ENCODE assay signal across 33 cellular contexts in the genomic region with DNA sequence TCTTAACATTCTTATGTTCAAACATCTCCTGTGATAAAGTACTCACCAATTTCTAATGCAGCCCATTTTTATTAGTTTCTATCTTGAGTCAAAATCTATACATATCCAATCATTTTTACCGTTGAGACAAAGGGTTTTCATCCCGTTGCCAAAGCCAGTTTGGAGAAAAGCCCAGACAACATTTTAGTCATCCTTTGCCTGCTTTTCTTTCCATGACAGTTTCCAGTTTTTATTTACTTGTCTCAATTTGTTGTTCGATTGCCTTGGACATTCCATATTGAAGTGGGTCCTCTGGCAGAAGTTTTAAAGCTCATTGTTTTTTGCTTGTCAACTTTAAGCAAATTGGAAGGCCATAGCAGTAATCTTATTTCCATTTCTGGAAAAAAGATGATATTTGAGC.
"Had no signal": no experiment of that assay in that cellular context is flagged by ENCODE, and none has a peak within 500 bp of the region (broad histone marks: within the 10 kb centered on the region; RNA-seq: fewer than 3 reads in every experiment).

No MANE protein-coding gene starts in this region.

- DNase-seq: activated CD4-positive, alpha-beta memory T cell treated with anti-CD3 and anti-CD28 coated beads for 36 hours; activated CD4-positive, alpha-beta T cell treated with anti-CD3 and anti-CD28 coated beads for 36 hours; activated CD4-positive, alpha-beta T cell treated with anti-CD3 and anti-CD28 coated beads, Interleukin-2, amount 10 ng/mL, durations not matched to agents 24 days and 14 days; activated CD4-positive, CD25-positive, alpha-beta regulatory T cell; activated CD4-positive, CD25-positive, alpha-beta regulatory T cell treated with anti-CD3 and anti-CD28 coated beads, Interleukin-2, amount 50 U/mL, for 72 hours; activated CD8-positive, alpha-beta memory T cell treated with anti-CD3 and anti-CD28 coated beads, Interleukin-2, amount 10 ng/mL, durations not matched to agents 7 days and 5 days; activated CD8-positive, alpha-beta memory T cell treated with anti-CD3 and anti-CD28 coated beads, Interleukin-2, amount 50 U/mL, for 4 hours; activated CD8-positive, alpha-beta T cell treated with anti-CD3 and anti-CD28 coated beads, Interleukin-2, amount 10 ng/mL, durations not matched to agents 7 days and 5 days; activated effector memory CD4-positive, alpha-beta T cell treated with anti-CD3 and anti-CD28 coated beads, Interleukin-2, amount 50 U/mL, for 16 hours; activated naive CD4-positive, alpha-beta T cell treated with anti-CD3 and anti-CD28 coated beads for 36 hours; activated naive CD8-positive, alpha-beta T cell treated with anti-CD3 and anti-CD28 coated beads for 36 hours; activated naive CD8-positive, alpha-beta T cell treated with anti-CD3 and anti-CD28 coated beads, Interleukin-2, amount 50 U/mL, for 24 hours; activated T-cell treated with anti-CD3 and anti-CD28 coated beads, Interleukin-2, amount 50 U/mL, for 1 hour; activated T-cell treated with anti-CD3 and anti-CD28 coated beads, Interleukin-2, amount 50 U/mL, for 48 hours; amygdala; aorta; central memory CD4-positive, alpha-beta T cell; cerebellar nuclear complex; colonic mucosa; effector CD8-positive, alpha-beta T cell; foreskin keratinocyte; gastrocnemius medialis; glutamatergic neuron; heart left ventricle; T-helper 2 cell had no signal

- FAIRE-seq: endometrium had no signal

- H3K27ac Mint-ChIP-seq: activated CD4-positive, alpha-beta memory T cell treated with anti-CD3 and anti-CD28 coated beads for 36 hours; activated CD4-positive, alpha-beta T cell treated with anti-CD3 and anti-CD28 coated beads for 36 hours; activated CD4-positive, alpha-beta T cell treated with anti-CD3 and anti-CD28 coated beads, Interleukin-2, amount 10 ng/mL, durations not matched to agents 24 days and 14 days; activated CD8-positive, alpha-beta memory T cell treated with anti-CD3 and anti-CD28 coated beads, Interleukin-2, amount 10 ng/mL, durations not matched to agents 7 days and 5 days; activated CD8-positive, alpha-beta T cell treated with anti-CD3 and anti-CD28 coated beads, Interleukin-2, amount 10 ng/mL, durations not matched to agents 7 days and 5 days; activated naive CD4-positive, alpha-beta T cell treated with anti-CD3 and anti-CD28 coated beads for 36 hours; activated naive CD4-positive, alpha-beta T cell treated with anti-CD3 and anti-CD28 coated beads, Interleukin-2, amount 50 U/mL, for 24 hours; activated naive CD8-positive, alpha-beta T cell treated with anti-CD3 and anti-CD28 coated beads for 36 hours; activated naive CD8-positive, alpha-beta T cell treated with anti-CD3 and anti-CD28 coated beads, Interleukin-2, amount 50 U/mL, for 24 hours; activated T-helper 1 cell treated with anti-CD3 and anti-CD28 coated beads, Interleukin-12 subunit alpha, Interleukin-12 subunit beta, Interleukin-2, Interleukin-4 antibody, amounts not matched to agents 30 ng/mL and 10 ng/mL and 1 ng/mL, durations not matched to agents 14 hours and 24 hours and 36 hours; activated T-helper 2 cell treated with anti-CD3 and anti-CD28 coated beads, Interferon-gamma antibody, Interleukin-2, Interleukin-4, amounts not matched to agents 10 μg/mL and 5 μg/mL and 100 μg/mL, durations not matched to agents 14 hours and 24 hours and 36 hours; brain had no signal

- H3K9me3 Mint-ChIP-seq: activated CD4-positive, alpha-beta memory T cell treated with anti-CD3 and anti-CD28 coated beads for 36 hours; activated CD4-positive, alpha-beta T cell treated with anti-CD3 and anti-CD28 coated beads, Interleukin-2, amount 10 ng/mL, durations not matched to agents 24 days and 14 days; activated naive CD4-positive, alpha-beta T cell treated with anti-CD3 and anti-CD28 coated beads for 36 hours; activated naive CD8-positive, alpha-beta T cell treated with anti-CD3 and anti-CD28 coated beads for 36 hours; activated T-helper 1 cell treated with anti-CD3 and anti-CD28 coated beads, Interleukin-12 subunit alpha, Interleukin-12 subunit beta, Interleukin-2, Interleukin-4 antibody, amounts not matched to agents 30 ng/mL and 10 ng/mL and 1 ng/mL, durations not matched to agents 14 hours and 24 hours and 36 hours; activated T-helper 2 cell treated with anti-CD3 and anti-CD28 coated beads, Interferon-gamma antibody, Interleukin-2, Interleukin-4, amounts not matched to agents 10 μg/mL and 5 μg/mL and 100 μg/mL, durations not matched to agents 14 hours and 24 hours and 36 hours had no signal

- H3K4me1 ChIP-seq: breast epithelium, colonic mucosa, foreskin keratinocyte, gastrocnemius medialis had no signal

- H3K4me1 Mint-ChIP-seq: activated CD4-positive, alpha-beta T cell treated with anti-CD3 and anti-CD28 coated beads for 36 hours; activated CD4-positive, alpha-beta T cell treated with anti-CD3 and anti-CD28 coated beads, Interleukin-2, amount 10 ng/mL, durations not matched to agents 24 days and 14 days; activated CD8-positive, alpha-beta memory T cell treated with anti-CD3 and anti-CD28 coated beads, Interleukin-2, amount 10 ng/mL, durations not matched to agents 7 days and 5 days; activated naive CD4-positive, alpha-beta T cell treated with anti-CD3 and anti-CD28 coated beads, Interleukin-2, amount 50 U/mL, for 24 hours; activated naive CD8-positive, alpha-beta T cell treated with anti-CD3 and anti-CD28 coated beads for 36 hours had no signal

- H3K9me3 ChIP-seq: adrenal gland, breast epithelium, colonic mucosa, gastrocnemius medialis, heart left ventricle had no signal

- H3K4me3 Mint-ChIP-seq: activated CD4-positive, alpha-beta memory T cell treated with anti-CD3 and anti-CD28 coated beads for 36 hours; activated CD4-positive, alpha-beta T cell treated with anti-CD3 and anti-CD28 coated beads for 36 hours; activated CD4-positive, alpha-beta T cell treated with anti-CD3 and anti-CD28 coated beads, Interleukin-2, amount 10 ng/mL, durations not matched to agents 24 days and 14 days; activated CD8-positive, alpha-beta memory T cell treated with anti-CD3 and anti-CD28 coated beads, Interleukin-2, amount 10 ng/mL, durations not matched to agents 7 days and 5 days; activated CD8-positive, alpha-beta T cell treated with anti-CD3 and anti-CD28 coated beads, Interleukin-2, amount 10 ng/mL, durations not matched to agents 7 days and 5 days; activated naive CD4-positive, alpha-beta T cell treated with anti-CD3 and anti-CD28 coated beads for 36 hours; activated naive CD4-positive, alpha-beta T cell treated with anti-CD3 and anti-CD28 coated beads, Interleukin-2, amount 50 U/mL, for 24 hours; activated naive CD8-positive, alpha-beta T cell treated with anti-CD3 and anti-CD28 coated beads for 36 hours; activated naive CD8-positive, alpha-beta T cell treated with anti-CD3 and anti-CD28 coated beads, Interleukin-2, amount 50 U/mL, for 24 hours; activated T-helper 1 cell treated with anti-CD3 and anti-CD28 coated beads, Interleukin-12 subunit alpha, Interleukin-12 subunit beta, Interleukin-2, Interleukin-4 antibody, amounts not matched to agents 30 ng/mL and 10 ng/mL and 1 ng/mL, durations not matched to agents 14 hours and 24 hours and 36 hours; brain had no signal

- H3K36me3 ChIP-seq: adrenal gland, breast epithelium, cardiac muscle cell, colonic mucosa, gastrocnemius medialis, heart left ventricle had no signal

- H3K4me3 ChIP-seq: adrenal gland, breast epithelium, cardiac muscle cell, colonic mucosa, gastrocnemius medialis, heart left ventricle had no signal

- H3K27me3 Mint-ChIP-seq: activated CD8-positive, alpha-beta memory T cell treated with anti-CD3 and anti-CD28 coated beads, Interleukin-2, amount 10 ng/mL, durations not matched to agents 7 days and 5 days; brain had no signal

- H3K27ac ChIP-seq: adrenal gland, breast epithelium, cardiac muscle cell, colonic mucosa, foreskin keratinocyte, gastrocnemius medialis, heart left ventricle had no signal

- H3K36me3 Mint-ChIP-seq: activated CD4-positive, alpha-beta memory T cell treated with anti-CD3 and anti-CD28 coated beads for 36 hours; activated CD8-positive, alpha-beta memory T cell treated with anti-CD3 and anti-CD28 coated beads, Interleukin-2, amount 10 ng/mL, durations not matched to agents 7 days and 5 days; activated naive CD4-positive, alpha-beta T cell treated with anti-CD3 and anti-CD28 coated beads, Interleukin-2, amount 50 U/mL, for 24 hours; activated naive CD8-positive, alpha-beta T cell treated with anti-CD3 and anti-CD28 coated beads for 36 hours had no signal

- H3K27me3 ChIP-seq: adrenal gland, breast epithelium, cardiac muscle cell, colonic mucosa, foreskin keratinocyte, gastrocnemius medialis, heart left ventricle had no signal
